Comparison of ENCODE assay signal across 8 cellular contexts in genomic region chr4:127783026-127783769, GRCh38. TPM values are rescaled to one million over a fixed set of nuclear protein-coding genes. Genes with fewer than 3 reads are reported as not detected.
A peak's percentile ranks its signal among the peaks of the same experiment; 100 is the strongest.
DNase-seq lines count a peak whose midpoint lies in the region; ATAC-seq and TF ChIP-seq lines count a peak whose summit lies in the region.

No MANE protein-coding gene starts in this region.

- no peaks in the 10 kb centered on the region for H3K36me3 ChIP-seq in kidney epithelial cell (ENCODE audit: control insufficient read depth, insufficient read depth, low read length)
- no peaks in the 10 kb centered on the region for H3K36me3 ChIP-seq in smooth muscle cell (ENCODE audit: low read depth)

- H4K20me1 ChIP-seq in smooth muscle cell (ENCODE audit: low read depth) = no peaks in the 10 kb centered on the region

- H3K9me3 ChIP-seq in smooth muscle cell (replicated peaks; ENCODE audit: low read depth) = no peaks in the 10 kb centered on the region

- ATAC-seq in HG03159 (IDR thresholded peaks at IDR 0.05; ENCODE audit: unreplicated experiment) (peak; percentile 8), HG02623 (IDR thresholded peaks at IDR 0.05; ENCODE audit: unreplicated experiment) (no peak)

- DNase-seq in ACHN (peak; percentile 79), GM03348 (ENCODE audit: low spot score) (peak; percentile 66), kidney epithelial cell (ENCODE audit: low read depth) (no peak), smooth muscle cell (lab: John Stamatoyannopoulos, UW; ENCODE audit: unreplicated experiment) (no peak)

- no peaks in the 10 kb centered on the region for H3K79me2 ChIP-seq in smooth muscle cell (ENCODE audit: low read depth)

- H3K4me3 ChIP-seq in kidney epithelial cell (ENCODE audit: low read depth, low read length) = peak overlapping the region; percentile 71
- H3K4me3 ChIP-seq in smooth muscle cell = peak overlapping the region; percentile 62

- peak overlapping the region; percentile 87 for H3K27ac ChIP-seq in cingulate gyrus (ENCODE audit: low read depth, low read length)
- peak overlapping the region; percentile 61 for H3K27ac ChIP-seq in smooth muscle cell (ENCODE audit: low read depth)

- in situ Hi-C loops in ACHN (cut with HindIII; ENCODE audit: low pct_ligation_motif_present, low pct_unique_long_range_greater_than_20kb, low sequenced_read_pairs) = no loop called here

- peak overlapping the region; percentile 94 for H2AFZ ChIP-seq in smooth muscle cell (ENCODE audit: low read depth)

- peak overlapping the region; percentile 60 for H3K9ac ChIP-seq in smooth muscle cell (ENCODE audit: low read depth)

- H3K27me3 ChIP-seq in kidney epithelial cell (ENCODE audit: control insufficient read depth, insufficient read depth, low read length) = no peaks in the 10 kb centered on the region
- peaks cover 23% of the 10 kb centered on the region for H3K27me3 ChIP-seq in smooth muscle cell (ENCODE audit: low read depth)

- TF ChIP-seq CTCF in kidney epithelial cell (IDR thresholded peaks at IDR 0.05; ENCODE audit: insufficient read depth, low read length, poor library complexity, severe bottlenecking) (no peak), smooth muscle cell (IDR thresholded peaks at IDR 0.05; ENCODE audit: borderline replicate concordance, insufficient read depth, poor library complexity, severe bottlenecking) (no peak)

- peaks cover 7% of the 10 kb centered on the region for H3F3A ChIP-seq in smooth muscle cell (ENCODE audit: low read depth)

- peak overlapping the region; percentile 90 for H3K4me2 ChIP-seq in smooth muscle cell

- H3K4me1 ChIP-seq in smooth muscle cell (ENCODE audit: low read depth) = no peaks in the 10 kb centered on the region

- WGBS in smooth muscle cell (ENCODE audit: low lambda C conversion rate) = 22% methylated on average over 25 of the region's 25 CpGs

TF ChIP-seq in PFSK-1, 5 proteins besides CTCF, POLR2A, EP300 and RAD21:
- TF ChIP-seq FOXP2 (optimal IDR thresholded peaks at IDR 0.05; ENCODE audit: borderline replicate concordance, extremely low read depth, extremely low read length, insufficient read depth) (no peak), SIN3A (IDR thresholded peaks at IDR 0.05; ENCODE audit: borderline replicate concordance, insufficient read depth, low read length) (0 out of 2 replicates have a peak, but pooled peaks have one; percentile 23)

RNA-seq across cellular contexts. Expression of gene HSPA4L, which starts 1.1 kb away (rescaled TPM):
- 6.8 TPM for polyA plus RNA-seq in PFSK-1 (2012; ENCODE audit: insufficient read length, low read depth)
- total RNA-seq in kidney epithelial cell (7.5 and 10.2 TPM in 2 replicates), smooth muscle cell (5.0 and 6.9 TPM in 2 replicates)
- 0.95 and 3.9 TPM in 2 replicates for polyA plus RNA-seq in smooth muscle cell

RNA-seq across cellular contexts. Expression of gene SLC25A31, which starts 53.0 kb away (rescaled TPM):
- polyA plus RNA-seq in PFSK-1 (2012; ENCODE audit: insufficient read length, low read depth) = not detected
- total RNA-seq in kidney epithelial cell (not detected in 2 replicates), smooth muscle cell (not detected in 2 replicates)
- not detected in 2 replicates for polyA plus RNA-seq in smooth muscle cell

Comparison
In these comparisons a context has a peak if more than half of its experiments do, and no peak if none do; other contexts are left out.
1. DNase-seq: peak in ACHN (single experiment) and GM03348 (single experiment); none in kidney epithelial cell (single experiment) and smooth muscle cell (single experiment).